15 cellular contexts compared by ENCODE assay signal in genomic region chr11:11502303-11502828, GRCh38.
DNase-seq lines count a peak whose midpoint lies in the region; ATAC-seq and TF ChIP-seq lines count a peak whose summit lies in the region.
"Had no signal": no experiment of that assay in that cellular context is flagged by ENCODE, and none has a peak within 500 bp of the region (broad histone marks: within the 10 kb centered on the region; RNA-seq: fewer than 3 reads in every experiment).

No MANE protein-coding gene starts in this region.

- no peak for ATAC-seq in HG03442 (IDR thresholded peaks at IDR 0.05; ENCODE audit: unreplicated experiment)

- peaks cover 2% of the 10 kb centered on the region for H3K9me3 Mint-ChIP-seq in glutamatergic neuron (ENCODE audit: unreplicated experiment)
- H3K9me3 Mint-ChIP-seq in mesothelial cell of epicardium: no peaks in the 10 kb centered on the region

- peak overlapping the region; percentile 88 for H3K27ac Mint-ChIP-seq in glutamatergic neuron (ENCODE audit: unreplicated experiment)
- H3K27ac Mint-ChIP-seq in mesothelial cell of epicardium: peak overlapping the region; percentile 35

- peak overlapping the region; percentile 45 for H3K4me3 Mint-ChIP-seq in glutamatergic neuron (ENCODE audit: unreplicated experiment)
- H3K4me3 Mint-ChIP-seq in mesothelial cell of epicardium: no peak overlapping the region

- H3K36me3 Mint-ChIP-seq in glutamatergic neuron (ENCODE audit: unreplicated experiment): no peaks in the 10 kb centered on the region
- H3K36me3 Mint-ChIP-seq in mesothelial cell of epicardium: no peaks in the 10 kb centered on the region

- DNase-seq in SHP77 treated with DMSO at 0.1 percent for 48 hours (lab: John Stamatoyannopoulos, UW): peak; percentile 0
- no peak for DNase-seq in SHP77 (lab: John Stamatoyannopoulos, UW)
- DNase-seq in glutamatergic neuron: no peak
- DNase-seq in mesothelial cell of epicardium (ENCODE audit: low spot score in 2 of 2, unreplicated experiment in 2 of 2): no peak
- no peak for DNase-seq in NCI-H446 treated with DMSO at 0.1 percent for 48 hours (lab: John Stamatoyannopoulos, UW)
- DNase-seq in EL: no peak
- DNase-seq in SW480 (ENCODE audit: low spot score): no peak
- DNase-seq: activated CD4-positive, alpha-beta T cell treated with anti-CD3 and anti-CD28 coated beads, Interleukin-2, amount 50 U/mL, for 4 hours; activated effector memory CD4-positive, alpha-beta T cell treated with anti-CD3 and anti-CD28 coated beads, Interleukin-2, amount 50 U/mL, for 16 hours; body of pancreas; GM23248; NCI-H1048; PC-9; small intestine had no signal

- TF ChIP-seq CTCF in glutamatergic neuron (IDR thresholded peaks at IDR 0.05; ENCODE audit: partially characterized antibody, unreplicated experiment) (no peak), mesothelial cell of epicardium (IDR thresholded peaks at IDR 0.05; ENCODE audit: unreplicated experiment) (no peak)

- H3K27me3 Mint-ChIP-seq in glutamatergic neuron (ENCODE audit: unreplicated experiment): peaks cover 2% of the 10 kb centered on the region
- H3K27me3 Mint-ChIP-seq in mesothelial cell of epicardium (ENCODE audit: low read depth): peaks cover 15% of the 10 kb centered on the region

- peaks cover 40% of the 10 kb centered on the region for H3K4me1 Mint-ChIP-seq in glutamatergic neuron (ENCODE audit: low read depth, unreplicated experiment)
- peaks cover 17% of the 10 kb centered on the region for H3K4me1 Mint-ChIP-seq in mesothelial cell of epicardium
